Comparison of ENCODE assay signal across 12 cellular contexts in the genomic region with DNA sequence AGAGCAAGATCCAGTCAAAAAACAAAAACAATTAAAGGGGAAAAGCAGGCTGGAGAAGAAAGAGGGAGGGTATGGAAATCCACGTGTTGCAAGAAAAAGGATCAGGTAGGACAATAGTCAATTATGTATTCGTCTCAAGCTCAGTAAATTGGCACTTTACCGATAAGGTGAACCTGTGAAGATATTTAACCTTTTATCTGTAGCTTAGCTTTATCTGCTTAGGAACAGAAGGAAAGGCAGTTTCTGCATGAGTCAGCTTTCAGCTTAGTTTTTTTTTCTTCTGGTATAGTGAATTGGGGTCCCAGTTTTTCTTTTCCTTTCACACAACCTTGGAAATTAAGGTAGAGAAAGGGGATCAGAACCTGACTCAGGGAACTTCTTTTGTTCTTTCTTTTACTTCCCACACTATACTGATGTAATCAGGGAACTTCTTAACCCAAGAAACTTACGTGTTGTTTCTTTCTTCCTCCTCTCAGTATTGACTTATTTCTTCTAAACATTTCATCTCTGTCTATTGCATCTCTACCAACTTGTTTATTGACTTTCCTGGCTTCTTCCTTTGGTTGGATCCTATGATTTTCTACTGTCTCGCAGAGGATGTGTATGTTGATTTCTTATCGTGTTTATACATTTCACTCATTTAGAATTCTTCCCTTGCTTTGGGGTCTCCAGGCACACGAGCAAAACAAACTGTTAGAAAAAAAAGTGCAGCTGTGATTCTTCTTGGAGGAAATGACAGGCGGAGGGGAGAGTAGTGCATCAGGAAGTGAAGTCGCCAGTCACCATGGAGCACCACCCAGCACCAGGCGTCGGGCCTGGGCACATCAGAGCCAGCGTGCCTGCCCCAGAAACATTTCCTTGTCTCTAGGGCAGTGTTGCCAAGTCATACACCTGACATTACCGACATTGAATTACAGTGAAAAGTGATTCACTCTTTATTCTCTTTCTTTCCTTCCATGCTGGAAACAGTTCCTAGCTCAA.
A peak's percentile ranks its signal among the peaks of the same experiment; 100 is the strongest.
DNase-seq lines count a peak whose midpoint lies in the region; ATAC-seq, FAIRE-seq and TF ChIP-seq lines count a peak whose summit lies in the region.
"Had no signal": no experiment of that assay in that cellular context is flagged by ENCODE, and none has a peak within 500 bp of the region (broad histone marks: within the 10 kb centered on the region; RNA-seq: fewer than 3 reads in every experiment).

No MANE protein-coding gene starts in this region.

- peaks cover 15% of the 10 kb centered on the region for H3K4me1 Mint-ChIP-seq in memory B cell
- peaks cover 4 to 5% of the 10 kb centered on the region in 2 donors for H3K4me1 Mint-ChIP-seq in natural killer cell treated with Interleukin-12 subunit alpha and Interleukin-12 subunit beta and Interleukin-15 and Interleukin-18, amount 100 ng/mL, for 72 hours (ENCODE audit: low read depth in 2 of 2)

- no peaks in the 10 kb centered on the region for H3K36me3 ChIP-seq in right lobe of liver
- no peaks in the 10 kb centered on the region for H3K36me3 ChIP-seq in HepG2 (replicated peaks in 1 of 2; ENCODE audit: control insufficient read depth in 1 of 2, insufficient read depth in 2 of 2, low read length in 2 of 2)
- H3K36me3 ChIP-seq in GM12878 (ENCODE audit: control insufficient read depth in 2 of 2, insufficient read depth in 2 of 2, low read length in 1 of 2): no peaks in the 10 kb centered on the region

- no peaks in the 10 kb centered on the region for H3K4me1 ChIP-seq in right lobe of liver
- H3K4me1 ChIP-seq in HepG2 (ENCODE audit: insufficient read depth, low read length): no peaks in the 10 kb centered on the region
- peaks cover 16% of the 10 kb centered on the region for H3K4me1 ChIP-seq in GM12878 (ENCODE audit: control insufficient read depth, insufficient read depth, low read length)

- H3K9me3 ChIP-seq in right lobe of liver: no peaks in the 10 kb centered on the region
- H3K9me3 ChIP-seq in HepG2 (ENCODE audit: low read length): no peaks in the 10 kb centered on the region
- no peaks in the 10 kb centered on the region for H3K9me3 ChIP-seq in GM12878 (replicated peaks; ENCODE audit: control insufficient read depth, insufficient read depth, low read length)

- H3K9me3 Mint-ChIP-seq in memory B cell: no peaks in the 10 kb centered on the region
- no peaks in the 10 kb centered on the region for H3K9me3 Mint-ChIP-seq in natural killer cell treated with Interleukin-12 subunit alpha and Interleukin-12 subunit beta and Interleukin-15 and Interleukin-18, amount 100 ng/mL, for 72 hours
- H3K9me3 Mint-ChIP-seq: activated CD4-positive, alpha-beta T cell treated with anti-CD3 and anti-CD28 coated beads, Interleukin-2, amount 10 ng/mL, durations not matched to agents 7 days and 5 days; activated naive CD8-positive, alpha-beta T cell treated with anti-CD3 and anti-CD28 coated beads, Interleukin-2, amount 50 U/mL, for 24 hours had no signal

- H4K20me1 ChIP-seq in HepG2 (ENCODE audit: insufficient read depth, low read length) (no peaks in the 10 kb centered on the region), GM12878 (ENCODE audit: control insufficient read depth, insufficient read depth) (no peaks in the 10 kb centered on the region)

- H3K4me3 Mint-ChIP-seq in memory B cell: no peak overlapping the region
- H3K4me3 Mint-ChIP-seq in natural killer cell treated with Interleukin-12 subunit alpha and Interleukin-12 subunit beta and Interleukin-15 and Interleukin-18, amount 100 ng/mL, for 72 hours: no peak overlapping the region
- H3K4me3 Mint-ChIP-seq: activated CD4-positive, alpha-beta T cell treated with anti-CD3 and anti-CD28 coated beads, Interleukin-2, amount 10 ng/mL, durations not matched to agents 7 days and 5 days; activated naive CD8-positive, alpha-beta T cell treated with anti-CD3 and anti-CD28 coated beads, Interleukin-2, amount 50 U/mL, for 24 hours had no signal

- no peaks in the 10 kb centered on the region for H3K27me3 ChIP-seq in right lobe of liver
- H3K27me3 ChIP-seq in HepG2 (ENCODE audit: control insufficient read depth in 1 of 2, insufficient read depth in 2 of 2, low read length in 2 of 2): no peaks in the 10 kb centered on the region
- no peaks in the 10 kb centered on the region for H3K27me3 ChIP-seq in GM12878 (replicated peaks in 1 of 2; ENCODE audit: control insufficient read depth in 2 of 2, insufficient read depth in 2 of 2, low read length in 1 of 2)

- DNase-seq in right lobe of liver (no peak), HepG2 (ENCODE audit: low spot score) (no peak), GM12878 (ENCODE audit: low read depth, low spot score) (no peak), memory B cell (ENCODE audit: low spot score in 2 of 2) (no peak), AG20443 (ENCODE audit: low spot score) (no peak)
- no peak for DNase-seq in natural killer cell treated with Interleukin-12 subunit alpha and Interleukin-12 subunit beta and Interleukin-15 and Interleukin-18, amount 100 ng/mL, for 72 hours (ENCODE audit: low spot score)
- DNase-seq in activated CD4-positive, alpha-beta T cell treated with anti-CD3 and anti-CD28 coated beads for 48 hours: no peak
- DNase-seq: activated CD4-positive, alpha-beta T cell treated with anti-CD3 and anti-CD28 coated beads, Interleukin-2, amount 10 ng/mL, durations not matched to agents 7 days and 5 days; activated naive CD8-positive, alpha-beta T cell treated with anti-CD3 and anti-CD28 coated beads, Interleukin-2, amount 50 U/mL, for 24 hours; NCI-H2171 treated with DMSO at 0.1 percent for 48 hours; SIG-M5 had no signal

- RAD21 ChIA-PET in GM12878 (lab: Charles Lee; ENCODE audit: unreplicated experiment): interaction anchor here (1.0 to 2.0 kb wide), 4 partner anchors 11 to 24 kb away, joined by 5 to 6 read pairs (median 5); no protein-coding TSS in a partner anchor

- POLR2A ChIA-PET in HepG2 (lab: Yijun Ruan, JAX) (no interaction called here), GM12878 (lab: Charles Lee) (interaction anchor here (2.0 kb wide), 1 partner anchor 11 kb away, joined by 9 read pairs; no protein-coding TSS in a partner anchor)

- FAIRE-seq in HepG2 (lab: Jason Lieb, UNC): no peak
- FAIRE-seq in GM12878 (lab: Jason Lieb, UNC): peak; percentile 23

- peak; percentile 50 to 59 (median 53) for ATAC-seq in right lobe of liver
- no peak for ATAC-seq in HepG2
- peak; percentile 62 for ATAC-seq in GM12878
- ATAC-seq in memory B cell (ENCODE audit: low read depth): peak; percentile 61
- no peak for ATAC-seq in natural killer cell treated with Interleukin-12 subunit alpha and Interleukin-12 subunit beta and Interleukin-15 and Interleukin-18, amount 100 ng/mL, for 72 hours
- no peak for ATAC-seq in HG03025 (IDR thresholded peaks at IDR 0.05; ENCODE audit: low FRiP score, unreplicated experiment)
- ATAC-seq: activated naive CD8-positive, alpha-beta T cell treated with anti-CD3 and anti-CD28 coated beads, Interleukin-2, amount 50 U/mL, for 24 hours had no signal

- H3K36me3 Mint-ChIP-seq in memory B cell: peaks cover 1% of the 10 kb centered on the region
- H3K36me3 Mint-ChIP-seq in natural killer cell treated with Interleukin-12 subunit alpha and Interleukin-12 subunit beta and Interleukin-15 and Interleukin-18, amount 100 ng/mL, for 72 hours: no peaks in the 10 kb centered on the region

- H3K79me2 ChIP-seq in HepG2 (ENCODE audit: insufficient read depth, low read length) (no peaks in the 10 kb centered on the region), GM12878 (ENCODE audit: control insufficient read depth, insufficient read depth, low read length) (no peaks in the 10 kb centered on the region)

- no peak for TF ChIP-seq POLR2A in right lobe of liver (IDR thresholded peaks at IDR 0.05)
- TF ChIP-seq POLR2A in HepG2 (IDR thresholded peaks at IDR 0.05; ENCODE audit: insufficient read depth in 1 of 2, low read depth in 2 of 2, low read length in 2 of 2): no peak
- TF ChIP-seq POLR2A in GM12878 (IDR thresholded peaks at IDR 0.05; ENCODE audit: low read depth, low read length): no peak

- 32% methylated on average over 10 of the region's 13 CpGs for WGBS in right lobe of liver (ENCODE audit: insufficient coverage, low coverage, low lambda C conversion rate, missing lambda C conversion rate)
- WGBS in HepG2 (ENCODE audit: low lambda C conversion rate): 80% methylated on average over 13 of the region's 13 CpGs
- 65% methylated on average over 13 of the region's 13 CpGs for WGBS in GM12878 (ENCODE audit: insufficient coverage, insufficient replicate concordance, low lambda C conversion rate, missing lambda C conversion rate)

- BruUV-seq in HepG2 (replicated peaks; lab: Mats Ljungman, UMichigan) (no TSS peak), GM12878 (replicated peaks; lab: Mats Ljungman, UMichigan) (no TSS peak)

- peak overlapping the region; percentile 83 for H3K27ac Mint-ChIP-seq in memory B cell
- peak overlapping the region in 1 of 2 donors; percentile 20 for H3K27ac Mint-ChIP-seq in natural killer cell treated with Interleukin-12 subunit alpha and Interleukin-12 subunit beta and Interleukin-15 and Interleukin-18, amount 100 ng/mL, for 72 hours
- H3K27ac Mint-ChIP-seq: activated CD4-positive, alpha-beta T cell treated with anti-CD3 and anti-CD28 coated beads, Interleukin-2, amount 10 ng/mL, durations not matched to agents 7 days and 5 days; activated naive CD8-positive, alpha-beta T cell treated with anti-CD3 and anti-CD28 coated beads, Interleukin-2, amount 50 U/mL, for 24 hours had no signal

- H3K9ac ChIP-seq in HepG2 (ENCODE audit: insufficient read depth, low read depth, low read length) (no peak overlapping the region), GM12878 (ENCODE audit: control insufficient read depth, insufficient read depth, low read length) (no peak overlapping the region)

- CTCF ChIA-PET in HepG2 (lab: Yijun Ruan, JAX; ENCODE audit: low intra/inter-chr PET ratio, low total read pairs) (no interaction called here), GM12878 (lab: Yijun Ruan, JAX) (interaction anchor here (0.5 to 2.1 kb wide), 4 partner anchors 11 to 118 kb away, joined by 3 to 11 read pairs (median 5); no protein-coding TSS in a partner anchor)

- H3K4me2 ChIP-seq in HepG2 (ENCODE audit: low read depth, low read length) (no peak overlapping the region), GM12878 (ENCODE audit: control insufficient read depth, insufficient read depth) (peak overlapping the region; percentile 15)

- H3K27ac ChIP-seq in right lobe of liver (no peak overlapping the region), HepG2 (ENCODE audit: extremely low read length, insufficient read depth, low read length) (no peak overlapping the region), GM12878 (ENCODE audit: control insufficient read depth, insufficient read depth) (peak overlapping the region; percentile 43)

- in situ Hi-C loops in HepG2 (cut with HindIII; ENCODE audit: extremely low pct_ligation_motif_present, low pct_unique_long_range_greater_than_20kb) (no loop called here), GM12878 (cut with MboI) (no loop called here)

- H3K27me3 Mint-ChIP-seq in memory B cell: no peaks in the 10 kb centered on the region
- H3K27me3 Mint-ChIP-seq in natural killer cell treated with Interleukin-12 subunit alpha and Interleukin-12 subunit beta and Interleukin-15 and Interleukin-18, amount 100 ng/mL, for 72 hours: peaks cover 0 to under 1% of the 10 kb centered on the region in 2 donors
- H3K27me3 Mint-ChIP-seq: activated CD4-positive, alpha-beta T cell treated with anti-CD3 and anti-CD28 coated beads, Interleukin-2, amount 10 ng/mL, durations not matched to agents 7 days and 5 days; activated naive CD8-positive, alpha-beta T cell treated with anti-CD3 and anti-CD28 coated beads, Interleukin-2, amount 50 U/mL, for 24 hours had no signal

- SMC1A ChIA-PET in GM12878 (lab: Charles Lee; ENCODE audit: uncharacterized antibody, unreplicated experiment): interaction anchor here (0.7 to 1.8 kb wide), 11 partner anchors 10 to 177 kb away, joined by 3 to 11 read pairs (median 3); no protein-coding TSS in a partner anchor

- H2AFZ ChIP-seq in HepG2 (ENCODE audit: low read length) (no peak overlapping the region), GM12878 (ENCODE audit: control insufficient read depth, low read depth, low read length) (peak overlapping the region; percentile 37)

- TF ChIP-seq CTCF in right lobe of liver (IDR thresholded peaks at IDR 0.05) (no peak), HepG2 (CRISPR knock-in tag; IDR thresholded peaks at IDR 0.05) (no peak), GM12878 (IDR thresholded peaks at IDR 0.05 in 2 of 3, conservative IDR thresholded peaks at IDR 0.05 in 1 of 3; ENCODE audit: control insufficient read depth in 2 of 3, extremely low read depth in 1 of 3, insufficient read depth in 1 of 3, low read depth in 3 of 3, low read length in 3 of 3) (no peak)

- intact Hi-C loops in right lobe of liver (cut with DNase I): no loop called here
- intact Hi-C loops in HepG2 (cut with micrococcal nuclease; ENCODE audit: unreplicated experiment): no loop called here
- intact Hi-C loops in GM12878 (cut with micrococcal nuclease; ENCODE audit: unreplicated experiment): no loop called here

- TF ChIP-seq EP300 in HepG2 (IDR thresholded peaks at IDR 0.05; ENCODE audit: low read depth in 2 of 2, low read length in 2 of 2) (no peak), HepG2 (CRISPR knock-in tag; IDR thresholded peaks at IDR 0.05; ENCODE audit: borderline replicate concordance) (no peak), GM12878 (IDR thresholded peaks at IDR 0.05; ENCODE audit: borderline replicate concordance in 1 of 2, control insufficient read depth in 1 of 2, low read depth in 2 of 2, low read length in 2 of 2) (no peak)

- no peak for TF ChIP-seq RAD21 in HepG2 (CRISPR knock-in tag; IDR thresholded peaks at IDR 0.05)
- TF ChIP-seq RAD21 in GM12878 (IDR thresholded peaks at IDR 0.05; ENCODE audit: insufficient read depth, low read depth, low read length): no peak

- H3K4me3 ChIP-seq in right lobe of liver (no peak overlapping the region), HepG2 (replicated peaks in 1 of 3; ENCODE audit: insufficient read depth in 1 of 3, low read depth in 2 of 3, low read length in 3 of 3) (no peak overlapping the region), GM12878 (0 out of 2 replicates have a peak overlapping the region, but pooled peaks have one; percentile 15)

Comparison
In these comparisons a context has a peak if more than half of its experiments do, and no peak if none do; other contexts are left out.
1. ATAC-seq: peak in right lobe of liver (4 of 4), GM12878 (single experiment) and memory B cell (single experiment); none in HepG2 (single experiment), natural killer cell treated with Interleukin-12 subunit alpha and Interleukin-12 subunit beta and Interleukin-15 and Interleukin-18, amount 100 ng/mL, for 72 hours (0 of 2) and HG03025 (single experiment).